8 cellular contexts compared by ENCODE assay signal in the genomic region with DNA sequence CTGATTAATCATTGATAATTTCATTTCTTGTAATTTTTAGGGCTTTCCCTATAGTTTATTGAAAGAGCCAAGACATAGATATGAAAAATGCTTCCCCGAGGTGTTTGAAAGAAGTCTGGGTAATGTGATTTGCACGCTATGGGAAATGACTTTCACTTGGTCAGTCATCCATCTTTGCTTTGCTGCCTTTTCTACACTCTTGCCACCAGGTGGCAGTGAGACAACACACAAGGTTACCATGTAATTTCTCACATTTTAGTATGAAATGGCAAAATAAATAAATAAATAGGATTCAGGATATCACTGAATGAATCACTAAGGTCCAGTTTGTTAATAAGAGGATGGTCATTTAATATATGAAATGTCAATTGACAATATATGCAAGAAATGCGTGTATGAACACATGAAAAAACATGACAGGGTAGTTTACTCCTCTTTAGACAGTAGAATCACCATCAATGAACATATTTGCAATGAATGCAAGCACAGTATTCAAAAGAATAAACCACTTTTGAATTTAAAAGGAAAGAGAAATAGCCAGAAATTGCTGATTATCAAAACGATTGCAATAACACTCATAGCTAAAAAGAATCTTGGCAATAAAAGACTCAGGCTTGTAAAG. TPM values are rescaled to one million over a fixed set of nuclear protein-coding genes. Genes with fewer than 3 reads are reported as not detected.
A peak's percentile ranks its signal among the peaks of the same experiment; 100 is the strongest.
DNase-seq lines count a peak whose midpoint lies in the region; ATAC-seq and TF ChIP-seq lines count a peak whose summit lies in the region.

No MANE protein-coding gene starts in this region.

- intact Hi-C loops in spleen (cut with DNase I; ENCODE audit: low total_unique reads) = no loop called here

- TF ChIP-seq CTCF in NB4 (IDR thresholded peaks at IDR 0.05; ENCODE audit: low read depth, low read length) (peak; percentile 83), spleen (IDR thresholded peaks at IDR 0.05 in 8 of 11, conservative IDR thresholded peaks at IDR 0.05 in 3 of 11) (peak in 8 of 11 experiments; percentile 18 to 63 (median 52))

- DNase-seq in Caki2 (ENCODE audit: low read depth) = peak; percentile 37
- peak; percentile 66 for DNase-seq in NB4 (ENCODE audit: low read depth)
- DNase-seq in T1000 (lab: John Stamatoyannopoulos, UW) = peak; percentile 10
- peak; percentile 6 for DNase-seq in germinal center (ENCODE audit: low spot score)
- DNase-seq in spleen = no peak
- DNase-seq in stimulated activated naive CD4-positive, alpha-beta T cell treated with Interleukin-2 at 50 U/mL for 16 hours (lab: John Stamatoyannopoulos, UW) = no peak

- H3K27me3 ChIP-seq in spleen (replicated peaks in 1 of 7) = no peaks in the 10 kb centered on the region

- ATAC-seq in GM18520 (IDR thresholded peaks at IDR 0.05; ENCODE audit: unreplicated experiment) (peak; percentile 74), HG02870 (IDR thresholded peaks at IDR 0.05; ENCODE audit: unreplicated experiment) (peak; percentile 87)

- TF ChIP-seq POLR2A in NB4 (IDR thresholded peaks at IDR 0.05; ENCODE audit: extremely low read depth, insufficient read length) (no peak), spleen (IDR thresholded peaks at IDR 0.05) (no peak)

- H3K36me3 ChIP-seq in spleen = no peaks in the 10 kb centered on the region

- no peak overlapping the region for H3K27ac ChIP-seq in spleen

- H3K4me3 ChIP-seq in NB4 (ENCODE audit: low read depth, low read length) (no peak overlapping the region), spleen (no peak overlapping the region)

- 33 to 44% (median 37%) methylated on average over 4 of the region's 4 CpGs for WGBS in spleen, 5 donors

- H3K9me3 ChIP-seq in spleen = no peaks in the 10 kb centered on the region

- H3K4me1 ChIP-seq in spleen = peaks cover 0 to 4% (median 0%) of the 10 kb centered on the region in 6 donors

- in situ Hi-C loops in Caki2 (cut with HindIII; ENCODE audit: low pct_unique_long_range_greater_than_20kb, low sequenced_read_pairs) = no loop called here

RNA-seq across cellular contexts. Expression of a gene that starts 52.2 kb away (rescaled TPM):
- not detected in 2 replicates for total RNA-seq in Caki2 (2014; rRNA removed; shearing (Covaris generic); ENCODE audit: low replicate concordance)
- total RNA-seq in spleen = not detected
- polyA plus RNA-seq in spleen = not detected

Comparison
In these comparisons a context has a peak if more than half of its experiments do, and no peak if none do; other contexts are left out.
1. DNase-seq: peak in Caki2 (single experiment), NB4 (single experiment), T1000 (single experiment) and germinal center (single experiment); none in spleen (single experiment) and stimulated activated naive CD4-positive, alpha-beta T cell treated with Interleukin-2 at 50 U/mL for 16 hours (single experiment).